11 cellular contexts compared by ENCODE assay signal in genomic region chr21:26840206-26840605, GRCh38. TPM values are rescaled to one million over a fixed set of nuclear protein-coding genes. Genes with fewer than 3 reads are reported as not detected.
DNase-seq lines count a peak whose midpoint lies in the region; ATAC-seq and TF ChIP-seq lines count a peak whose summit lies in the region.
"Had no signal": no experiment of that assay in that cellular context is flagged by ENCODE, and none has a peak within 500 bp of the region (broad histone marks: within the 10 kb centered on the region; RNA-seq: fewer than 3 reads in every experiment).

No MANE protein-coding gene starts in this region.

- H3K18ac ChIP-seq in mesenchymal stem cell (ENCODE audit: low read depth in 1 of 2, low read length in 2 of 2), result no peak overlapping the region

- H3K9me3 Mint-ChIP-seq in activated naive CD4-positive, alpha-beta T cell treated with anti-CD3 and anti-CD28 coated beads, Interleukin-2, amount 10 ng/mL, durations not matched to agents 7 days and 5 days, result peaks cover 3% of the 10 kb centered on the region
- H3K9me3 Mint-ChIP-seq in type B pancreatic cell, result no peaks in the 10 kb centered on the region

- H3K27ac ChIP-seq in mesenchymal stem cell (ENCODE audit: low read length, poor library complexity, severe bottlenecking), result no peak overlapping the region
- H3K27ac ChIP-seq: colonic mucosa had no signal

- no peak overlapping the region for H4K91ac ChIP-seq in mesenchymal stem cell (ENCODE audit: low read length)

- no peak for ATAC-seq in HG03025 (IDR thresholded peaks at IDR 0.05; ENCODE audit: low FRiP score, unreplicated experiment)

- peaks cover 31% of the 10 kb centered on the region for H3K4me1 Mint-ChIP-seq in activated naive CD4-positive, alpha-beta T cell treated with anti-CD3 and anti-CD28 coated beads, Interleukin-2, amount 10 ng/mL, durations not matched to agents 7 days and 5 days
- H3K4me1 Mint-ChIP-seq in type B pancreatic cell (ENCODE audit: unreplicated experiment), result peaks cover 32% of the 10 kb centered on the region

- no peak overlapping the region for H2BK5ac ChIP-seq in mesenchymal stem cell (ENCODE audit: low read depth, low read length, poor library complexity, severe bottlenecking)

- peak overlapping the region; percentile 22 for H3K27ac Mint-ChIP-seq in activated naive CD4-positive, alpha-beta T cell treated with anti-CD3 and anti-CD28 coated beads, Interleukin-2, amount 10 ng/mL, durations not matched to agents 7 days and 5 days
- no peak overlapping the region for H3K27ac Mint-ChIP-seq in type B pancreatic cell

- H3K4ac ChIP-seq in mesenchymal stem cell (ENCODE audit: low read depth in 1 of 2, low read length in 2 of 2), result no peak overlapping the region

- intact Hi-C loops in posterior vena cava (cut with DNase I), result loop anchor here in 1 of 2 donors (5.0 kb wide), 1 partner anchor 58 kb away; no protein-coding TSS in a partner anchor

- H3K27me3 ChIP-seq in adipocyte (replicated peaks; ENCODE audit: control insufficient read depth, insufficient read depth, low read length) (no peaks in the 10 kb centered on the region), mesenchymal stem cell (ENCODE audit: control insufficient read depth in 1 of 2, insufficient read depth in 1 of 2, low read length in 2 of 2) (no peaks in the 10 kb centered on the region)

- peak overlapping the region; percentile 3 for H3K4me2 ChIP-seq in mesenchymal stem cell (ENCODE audit: low read length, poor library complexity, severe bottlenecking)

- H3K9ac ChIP-seq in adipocyte (ENCODE audit: low read length), result peak overlapping the region; percentile 46
- H3K9ac ChIP-seq in mesenchymal stem cell (ENCODE audit: low read length), result peak overlapping the region; percentile 92

- peak overlapping the region in 1 of 2 experiments; percentile 9 for H3K14ac ChIP-seq in mesenchymal stem cell (ENCODE audit: low read length in 2 of 2)

- H3K36me3 ChIP-seq in adipocyte (ENCODE audit: control insufficient read depth, insufficient read depth, low read length, severe bottlenecking) (peaks cover 67% of the 10 kb centered on the region), mesenchymal stem cell (ENCODE audit: control insufficient read depth in 1 of 2, insufficient read depth in 2 of 2, low read depth in 1 of 2, low read length in 2 of 2) (peaks cover 32 to 65% of the 10 kb centered on the region in 2 experiments)
- H3K36me3 ChIP-seq: colonic mucosa had no signal

- H4K8ac ChIP-seq in mesenchymal stem cell (ENCODE audit: low read length), result peak overlapping the region; percentile 30

- no peak overlapping the region for H2BK15ac ChIP-seq in mesenchymal stem cell (ENCODE audit: low read depth, poor library complexity, severe bottlenecking)

- H3K23ac ChIP-seq in mesenchymal stem cell (ENCODE audit: low read length in 2 of 2), result no peak overlapping the region

- H2AK5ac ChIP-seq in mesenchymal stem cell (ENCODE audit: low read length, severe bottlenecking), result no peak overlapping the region

- peaks cover 55% of the 10 kb centered on the region for H3K27me3 Mint-ChIP-seq in activated naive CD4-positive, alpha-beta T cell treated with anti-CD3 and anti-CD28 coated beads, Interleukin-2, amount 10 ng/mL, durations not matched to agents 7 days and 5 days
- H3K27me3 Mint-ChIP-seq in type B pancreatic cell, result no peaks in the 10 kb centered on the region

- H3K4me3 ChIP-seq in adipocyte (ENCODE audit: low read length) (peak overlapping the region; percentile 95), mesenchymal stem cell (ENCODE audit: insufficient read depth in 1 of 2, low read depth in 1 of 2, low read length in 2 of 2) (peak overlapping the region in 1 of 2 experiments; percentile 3)
- H3K4me3 ChIP-seq: colonic mucosa had no signal

- H3K4me1 ChIP-seq in adipocyte (ENCODE audit: control insufficient read depth, insufficient read depth, low read length), result peaks cover 60% of the 10 kb centered on the region
- H3K4me1 ChIP-seq in mesenchymal stem cell (ENCODE audit: control insufficient read depth, insufficient read depth, low read depth, low read length), result peaks cover 11% of the 10 kb centered on the region

- 94% methylated on average over 6 of the region's 10 CpGs for WGBS in mesenchymal stem cell

- peaks cover 4% of the 10 kb centered on the region for H3K79me1 ChIP-seq in mesenchymal stem cell (replicated peaks; ENCODE audit: low read length, poor library complexity, severe bottlenecking)

- H3K36me3 Mint-ChIP-seq in activated naive CD4-positive, alpha-beta T cell treated with anti-CD3 and anti-CD28 coated beads, Interleukin-2, amount 10 ng/mL, durations not matched to agents 7 days and 5 days, result peaks cover 13% of the 10 kb centered on the region
- peaks cover 58% of the 10 kb centered on the region for H3K36me3 Mint-ChIP-seq in type B pancreatic cell

- no peak overlapping the region for H3K4me3 Mint-ChIP-seq in activated naive CD4-positive, alpha-beta T cell treated with anti-CD3 and anti-CD28 coated beads, Interleukin-2, amount 10 ng/mL, durations not matched to agents 7 days and 5 days
- peak overlapping the region; percentile 72 for H3K4me3 Mint-ChIP-seq in type B pancreatic cell

- no peak for TF ChIP-seq CTCF in type B pancreatic cell (conservative IDR thresholded peaks at IDR 0.05)

- H2BK12ac ChIP-seq in mesenchymal stem cell (ENCODE audit: low read length in 2 of 2), result no peak overlapping the region

- CTCF ChIA-PET in activated naive CD4-positive, alpha-beta T cell treated with anti-CD3 and anti-CD28 coated beads, Interleukin-2, amount 10 ng/mL, durations not matched to agents 7 days and 5 days (lab: Charles Lee), result interaction anchor here (1.6 kb wide), 1 partner anchor 25 kb away, joined by 5 read pairs; no protein-coding TSS in a partner anchor

- peak; percentile 32 for DNase-seq in activated naive CD4-positive, alpha-beta T cell treated with anti-CD3 and anti-CD28 coated beads, Interleukin-2, amount 10 ng/mL, durations not matched to agents 7 days and 5 days
- no peak for DNase-seq in activated naive CD4-positive, alpha-beta T cell (lab: John Stamatoyannopoulos, UW)
- DNase-seq in adipocyte (ENCODE audit: low read depth) (no peak), mesenchymal stem cell (no peak), type B pancreatic cell (ENCODE audit: extremely low spot score, unreplicated experiment) (no peak), islet precursor cell (no peak), posterior vena cava (ENCODE audit: low spot score) (no peak)
- DNase-seq: colonic mucosa, glutamatergic neuron, NCI-H2029 had no signal

- no peak overlapping the region for H2BK120ac ChIP-seq in mesenchymal stem cell (ENCODE audit: low read depth, low read length)

- H2AFZ ChIP-seq in mesenchymal stem cell (ENCODE audit: low read depth, low read length), result no peak overlapping the region

- H3K9me3 ChIP-seq in adipocyte (ENCODE audit: control insufficient read depth, low read length) (no peaks in the 10 kb centered on the region), mesenchymal stem cell (ENCODE audit: control insufficient read depth, low read length) (no peaks in the 10 kb centered on the region)
- H3K9me3 ChIP-seq: colonic mucosa had no signal

RNA-seq across cellular contexts. Expression of gene ADAMTS1, which starts 5.0 kb away (rescaled TPM):
- 75.4 TPM for polyA plus RNA-seq in mesenchymal stem cell (2013, experiment 1 of 2)
- 67.0 TPM for polyA plus RNA-seq in mesenchymal stem cell (2013, experiment 2 of 2)
- 34.9 and 77.3 TPM in 2 replicates for total RNA-seq in type B pancreatic cell (ENCODE audit: low replicate concordance)
- 100 to 1,000 TPM; 216 to 406 TPM for total RNA-seq in posterior vena cava
